ENCODE assay signal across 8 cellular contexts in the genomic region with DNA sequence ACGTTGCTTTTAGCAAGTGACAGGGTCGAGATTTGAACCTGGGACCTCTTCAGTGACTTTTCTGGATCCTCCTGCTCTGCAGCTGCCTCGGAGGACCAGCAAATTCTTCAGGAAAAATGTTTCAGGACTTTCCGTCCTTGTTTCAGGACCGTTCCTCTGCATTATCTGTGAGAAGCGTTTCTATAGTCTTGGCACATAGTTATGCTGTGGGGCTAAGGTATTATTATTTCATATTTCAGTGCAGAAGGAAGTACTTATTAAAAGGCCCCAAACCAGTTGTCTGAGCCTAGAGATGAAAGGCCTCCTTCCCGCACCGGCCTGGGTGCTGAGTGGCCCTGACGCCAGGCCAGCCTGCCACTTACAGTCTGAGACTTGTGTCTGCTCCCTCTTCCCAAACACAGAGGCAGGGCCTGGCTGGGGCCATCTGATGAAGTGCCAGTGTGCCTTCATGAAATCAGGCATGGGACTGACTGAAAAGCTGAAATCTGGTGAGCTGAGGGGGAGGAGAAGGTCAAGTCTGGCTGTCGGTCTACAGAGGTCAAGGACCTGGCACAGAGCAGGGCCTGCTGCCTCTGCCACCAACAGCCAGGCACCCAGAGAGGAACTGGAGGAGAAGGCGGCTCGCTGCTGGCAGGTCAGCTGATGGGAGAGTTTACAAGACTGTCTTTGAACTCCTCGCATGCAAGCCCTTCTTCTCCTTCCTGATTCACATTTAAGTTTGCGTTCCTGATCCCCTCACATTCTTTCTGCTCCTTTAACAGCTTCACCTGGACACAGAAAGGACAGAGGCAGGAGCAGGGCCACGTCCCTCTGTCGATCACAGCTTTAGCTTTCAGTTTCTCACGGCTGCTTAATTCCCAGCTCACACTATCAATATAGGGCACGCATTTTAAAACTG. TPM values are rescaled to one million over a fixed set of nuclear protein-coding genes. Genes with fewer than 3 reads are reported as not detected.
A peak's percentile ranks its signal among the peaks of the same experiment; 100 is the strongest.
DNase-seq lines count a peak whose midpoint lies in the region; ATAC-seq and TF ChIP-seq lines count a peak whose summit lies in the region.

No MANE protein-coding gene starts in this region.

- TF ChIP-seq CTCF in OCI-LY1 (IDR thresholded peaks at IDR 0.05; ENCODE audit: low read length) (no peak), brain microvascular endothelial cell (IDR thresholded peaks at IDR 0.05; ENCODE audit: low read depth, low read length, missing control alignments) (no peak), right lobe of liver (IDR thresholded peaks at IDR 0.05) (no peak)

- H3K4me2 ChIP-seq in OCI-LY1 (ENCODE audit: low read length): peak overlapping the region; percentile 57

- H3K79me2 ChIP-seq in OCI-LY1 (ENCODE audit: insufficient read depth, low read length): no peaks in the 10 kb centered on the region

- peak overlapping the region; percentile 39 for H3K4me3 ChIP-seq in OCI-LY1 (ENCODE audit: low read depth, low read length, poor library complexity, severe bottlenecking)
- H3K4me3 ChIP-seq in brain microvascular endothelial cell (ENCODE audit: low read depth, low read length): peak overlapping the region; percentile 29
- H3K4me3 ChIP-seq in right lobe of liver: peak overlapping the region; percentile 5 to 53 (median 29)

- 23% methylated on average over 18 of the region's 18 CpGs for WGBS in right lobe of liver (ENCODE audit: insufficient coverage, low coverage, low lambda C conversion rate, missing lambda C conversion rate)

- ATAC-seq in GM18508 (IDR thresholded peaks at IDR 0.05; ENCODE audit: insufficient read depth, unreplicated experiment): peak; percentile 61
- peak; percentile 71 for ATAC-seq in HG02571 (IDR thresholded peaks at IDR 0.05; ENCODE audit: unreplicated experiment)
- ATAC-seq in right lobe of liver: peak; percentile 86 to 93 (median 92)

- DNase-seq in brain microvascular endothelial cell: no peak
- peak; percentile 80 to 92 (median 82) for DNase-seq in right lobe of liver
- DNase-seq in superior temporal gyrus (ENCODE audit: extremely low spot score): peak; percentile 82
- no peak for DNase-seq in middle frontal gyrus (ENCODE audit: extremely low spot score, low spot score)
- no peak for DNase-seq in NCI-H510A (lab: John Stamatoyannopoulos, UW)

- intact Hi-C loops in right lobe of liver (cut with DNase I): no loop called here

- peak overlapping the region; percentile 61; the same call in 1 of the 2 replicates for H2AFZ ChIP-seq in OCI-LY1 (ENCODE audit: low read length)

- peaks cover 8% of the 10 kb centered on the region for H3K4me1 ChIP-seq in OCI-LY1 (ENCODE audit: insufficient read depth, low read length, severe bottlenecking)
- peaks cover 0 to 28% (median 8%) of the 10 kb centered on the region in 4 donors for H3K4me1 ChIP-seq in right lobe of liver

- H3K27ac ChIP-seq in OCI-LY1 (ENCODE audit: low read depth, low read length, poor library complexity, severe bottlenecking) (no peak overlapping the region), brain microvascular endothelial cell (peak overlapping the region; percentile 15), right lobe of liver (peak overlapping the region; percentile 79 to 81 (median 80))

- peak; percentile 60 for TF ChIP-seq POLR2A in right lobe of liver (IDR thresholded peaks at IDR 0.05)

- no peaks in the 10 kb centered on the region for H4K20me1 ChIP-seq in OCI-LY1 (ENCODE audit: insufficient read depth, low read length)

- no peaks in the 10 kb centered on the region; the same call in 1 of the 2 replicates for H3K27me3 ChIP-seq in OCI-LY1 (ENCODE audit: insufficient read depth, low read length)
- no peaks in the 10 kb centered on the region for H3K27me3 ChIP-seq in brain microvascular endothelial cell (replicated peaks)
- H3K27me3 ChIP-seq in right lobe of liver: no peaks in the 10 kb centered on the region

- H3K9ac ChIP-seq in OCI-LY1 (ENCODE audit: low read length): no peak overlapping the region; the same call in 1 of the 2 replicates

- no peaks in the 10 kb centered on the region for H3K9me2 ChIP-seq in OCI-LY1 (ENCODE audit: low read depth, low read length)

- in situ Hi-C loops in brain microvascular endothelial cell (cut with HindIII; ENCODE audit: low pct_ligation_motif_present, low sequenced_read_pairs): loop anchor here (25.0 kb wide), 2 partner anchors 218 to 543 kb away; no protein-coding TSS in a partner anchor

- H3K36me3 ChIP-seq in OCI-LY1 (ENCODE audit: insufficient read depth, low read length) (no peaks in the 10 kb centered on the region), brain microvascular endothelial cell (replicated peaks) (no peaks in the 10 kb centered on the region), right lobe of liver (no peaks in the 10 kb centered on the region)

- H3K9me3 ChIP-seq in OCI-LY1 (ENCODE audit: low read length) (0 out of 2 replicates have a peak, but pooled peaks cover 3% of the 10 kb centered on the region), right lobe of liver (no peaks in the 10 kb centered on the region)

- H3F3A ChIP-seq in OCI-LY1 (ENCODE audit: insufficient read depth, low read length): no peaks in the 10 kb centered on the region

RNA-seq across cellular contexts. Expression of a gene that starts 8.9 kb away (rescaled TPM):
- 10 to 100 TPM; 47.6 to 80.8 (median 76.3) TPM for total RNA-seq in right lobe of liver

Comparison
In these comparisons a context has a peak if more than half of its experiments do, and no peak if none do; other contexts are left out.
1. DNase-seq: peak in right lobe of liver (3 of 3) and superior temporal gyrus (single experiment); none in brain microvascular endothelial cell (single experiment), middle frontal gyrus (single experiment) and NCI-H510A (single experiment).
2. Peak in every context shown above with its lines, with median percentiles within 50 percentile points of each other: ATAC-seq and H3K4me3 ChIP-seq.